11 cellular contexts compared by ENCODE assay signal in the genomic region with DNA sequence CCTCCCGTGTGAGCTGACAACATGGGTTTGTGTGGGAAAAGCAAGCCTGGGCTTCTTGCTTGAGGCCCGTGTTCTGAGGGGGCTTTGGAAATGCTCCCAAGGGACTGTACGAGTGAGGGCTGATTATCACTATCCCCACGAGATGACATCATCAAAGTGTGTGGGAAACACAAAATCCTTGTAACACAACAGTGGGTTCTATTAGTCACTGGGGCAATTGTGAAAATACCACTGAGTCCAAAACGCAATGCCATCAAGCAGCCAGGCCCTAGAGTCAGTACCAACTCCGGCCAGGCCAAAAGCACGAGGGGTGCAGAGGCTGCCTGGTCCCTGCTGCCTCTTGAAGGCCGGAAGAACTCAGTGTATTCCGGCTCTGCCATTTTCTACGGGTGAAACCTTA. TPM values are rescaled to one million over a fixed set of nuclear protein-coding genes. Genes with fewer than 3 reads are reported as not detected.
DNase-seq lines count a peak whose midpoint lies in the region; ATAC-seq and TF ChIP-seq lines count a peak whose summit lies in the region.
"Had no signal": no experiment of that assay in that cellular context is flagged by ENCODE, and none has a peak within 500 bp of the region (broad histone marks: within the 10 kb centered on the region; RNA-seq: fewer than 3 reads in every experiment).

No MANE protein-coding gene starts in this region.

- WGBS in right cardiac atrium = 67% methylated on average over 10 of the region's 10 CpGs
- 79 to 84% methylated on average over 10 of the region's 10 CpGs for WGBS in mesodermal cell (ENCODE audit: insufficient coverage in 2 of 2), 2 experiments
- 46% methylated on average over 10 of the region's 10 CpGs for WGBS in urinary bladder

- ATAC-seq in right cardiac atrium = peak in 1 of 2 donors; percentile 7
- ATAC-seq in left cardiac atrium = no peak
- no peak for ATAC-seq in GM21381 (IDR thresholded peaks at IDR 0.05; ENCODE audit: unreplicated experiment)
- ATAC-seq in SK-N-SH treated with all-trans-retinoic acid at 6 μM for 48 hours = no peak

- no peaks in the 10 kb centered on the region for H3K27me3 ChIP-seq in right cardiac atrium (ENCODE audit: control insufficient read depth, insufficient read depth)
- H3K27me3 ChIP-seq in breast epithelium = no peaks in the 10 kb centered on the region

- H3K4me1 ChIP-seq in right cardiac atrium (ENCODE audit: control insufficient read depth, insufficient read depth, low read length) (peaks cover 10% of the 10 kb centered on the region), breast epithelium (peaks cover 0 to 7% of the 10 kb centered on the region in 2 donors), mesodermal cell (ENCODE audit: control insufficient read depth, insufficient read depth, low read length, poor library complexity, severe bottlenecking) (peaks cover 17% of the 10 kb centered on the region), urinary bladder (ENCODE audit: insufficient read depth) (no peaks in the 10 kb centered on the region)

- H3K9me3 ChIP-seq in right cardiac atrium (ENCODE audit: control insufficient read depth, low read length) (no peaks in the 10 kb centered on the region), breast epithelium (no peaks in the 10 kb centered on the region), mesodermal cell (ENCODE audit: control insufficient read depth, low read length) (no peaks in the 10 kb centered on the region)

- DNase-seq in right cardiac atrium = peak in 2 of 3 donors; percentile 26 to 34
- DNase-seq in left cardiac atrium = no peak
- DNase-seq in breast epithelium (ENCODE audit: low spot score in 2 of 2) = no peak
- DNase-seq in NCI-H1694 treated with DMSO at 0.1 percent for 48 hours (lab: John Stamatoyannopoulos, UW) = no peak
- DNase-seq: hypothalamus, NCI-H526, T-helper 9 cell had no signal

- no peak overlapping the region for H3K4me3 ChIP-seq in right cardiac atrium (ENCODE audit: low read length)
- H3K4me3 ChIP-seq in breast epithelium = no peak overlapping the region
- no peak overlapping the region for H3K4me3 ChIP-seq in mesodermal cell (ENCODE audit: extremely low read depth, insufficient read depth, low read length, poor library complexity, severe bottlenecking)
- no peak overlapping the region for H3K4me3 ChIP-seq in urinary bladder (ENCODE audit: low read depth, low read length)

- H3K36me3 ChIP-seq in breast epithelium (no peaks in the 10 kb centered on the region), mesodermal cell (ENCODE audit: control insufficient read depth, insufficient read depth, low read length) (peaks cover 62% of the 10 kb centered on the region), urinary bladder (ENCODE audit: insufficient read depth) (peaks cover 4% of the 10 kb centered on the region)

- H3K27ac ChIP-seq in right cardiac atrium (ENCODE audit: low read length) (no peak overlapping the region), breast epithelium (peak overlapping the region; percentile 25 to 64), mesodermal cell (ENCODE audit: low read depth, low read length, severe bottlenecking) (peak overlapping the region; percentile 74), urinary bladder (ENCODE audit: low read depth) (peak overlapping the region; percentile 35)

- TF ChIP-seq POLR2A in breast epithelium (IDR thresholded peaks at IDR 0.05) = no peak

- intact Hi-C loops in right cardiac atrium (cut with DNase I) = no loop called here
- intact Hi-C loops in left cardiac atrium (cut with DNase I) = no loop called here
- intact Hi-C loops in breast epithelium (cut with DNase I; ENCODE audit: low total_unique reads) = no loop called here

- no peak for TF ChIP-seq CTCF in breast epithelium (IDR thresholded peaks at IDR 0.05)

TF ChIP-seq in SK-N-SH treated with all-trans-retinoic acid at 6 μM for 48 hours, 23 proteins besides CTCF, POLR2A, EP300 and RAD21:
- TF ChIP-seq ARNTL (CRISPR knock-in tag; IDR thresholded peaks at IDR 0.05; ENCODE audit: borderline replicate concordance, low read depth) = no peak

RNA-seq across cellular contexts. Expression of a gene that starts 29.6 kb away (rescaled TPM):
- total RNA-seq in right cardiac atrium = 10 to 100 TPM in 2 of 4 donors, 1 to 10 TPM in 2; 8.9 to 14.2 (median 9.9) TPM
- 7.1 TPM for polyA plus RNA-seq in right cardiac atrium
- total RNA-seq in left cardiac atrium = 1 to 10 TPM; 6.6 to 6.9 TPM
- total RNA-seq in breast epithelium = 10 to 100 TPM in 2 of 3 donors, 1 to 10 TPM in 1; 9.4 to 19.0 (median 16.4) TPM
- 3.2 TPM for polyA plus RNA-seq in mesodermal cell (2013, experiment 1 of 2)
- 3.2 TPM for polyA plus RNA-seq in mesodermal cell (2013, experiment 2 of 2)
- total RNA-seq in urinary bladder = 26.5 TPM
- polyA plus RNA-seq in urinary bladder = 41.9 TPM

RNA-seq across cellular contexts. Expression of a gene that starts 34.3 kb away (rescaled TPM):
- total RNA-seq in right cardiac atrium (10 to 100 TPM; 54.8 to 73.8 (median 67.7) TPM), left cardiac atrium (10 to 100 TPM; 44.7 to 52.7 TPM), breast epithelium (10 to 100 TPM; 54.4 to 66.2 (median 64.9) TPM), urinary bladder (44.2 TPM)
- polyA plus RNA-seq in right cardiac atrium (49.6 TPM), urinary bladder (106 TPM)
- polyA plus RNA-seq in mesodermal cell (2013, experiment 1 of 2) = 62.1 TPM
- 52.9 TPM for polyA plus RNA-seq in mesodermal cell (2013, experiment 2 of 2)

RNA-seq across cellular contexts. Expression of a gene that starts 39.0 kb away (rescaled TPM):
- total RNA-seq in right cardiac atrium (1 to 10 TPM; 1.9 to 5.8 (median 3.8) TPM), left cardiac atrium (1 to 10 TPM; 1.9 to 3.3 TPM), breast epithelium (10 to 100 TPM in 1 of 3 donors, 1 to 10 TPM in 2; 6.1 to 11.8 (median 9.2) TPM), urinary bladder (10.7 TPM)
- polyA plus RNA-seq in right cardiac atrium (3.6 TPM), urinary bladder (6.5 TPM)
- polyA plus RNA-seq in mesodermal cell (2013, experiment 1 of 2) = 3.7 TPM
- polyA plus RNA-seq in mesodermal cell (2013, experiment 2 of 2) = 2.8 TPM

RNA-seq across cellular contexts. Expression of a gene that starts 40.0 kb away (rescaled TPM):
- total RNA-seq in right cardiac atrium (100 to 1,000 TPM; 515 to 756 (median 624) TPM), left cardiac atrium (100 to 1,000 TPM; 503 to 537 TPM), breast epithelium (100 to 1,000 TPM; 186 to 278 (median 186) TPM), urinary bladder (114 TPM)
- polyA plus RNA-seq in right cardiac atrium (1,214 TPM), urinary bladder (520 TPM)
- polyA plus RNA-seq in mesodermal cell (2013, experiment 1 of 2) = 235 TPM
- 196 TPM for polyA plus RNA-seq in mesodermal cell (2013, experiment 2 of 2)

Comparison
In these comparisons a context has a peak if more than half of its experiments do, and no peak if none do; other contexts are left out.
1. DNase-seq: peak in right cardiac atrium (2 of 3); none in left cardiac atrium (single experiment), breast epithelium (0 of 2) and NCI-H1694 treated with DMSO at 0.1 percent for 48 hours (single experiment).